In genomic region chr2:200700856-200701255, GRCh38 we compare ENCODE assay signal across 17 cellular contexts.
DNase-seq lines count a peak whose midpoint lies in the region; ATAC-seq and TF ChIP-seq lines count a peak whose summit lies in the region.
"Had no signal": no experiment of that assay in that cellular context is flagged by ENCODE, and none has a peak within 500 bp of the region (broad histone marks: within the 10 kb centered on the region; RNA-seq: fewer than 3 reads in every experiment).

No MANE protein-coding gene starts in this region.

- H3K9me3 ChIP-seq in BLaER1, result no peaks in the 10 kb centered on the region
- H3K9me3 ChIP-seq in SK-N-MC (ENCODE audit: low read depth, low read length), result no peaks in the 10 kb centered on the region
- H3K9me3 ChIP-seq in esophagus muscularis mucosa, result no peaks in the 10 kb centered on the region
- H3K9me3 ChIP-seq: BLaER1 treated with 17β-estradiol and CSF1 and Interleukin-3, amounts not matched to agents 10 nM and 100 nM had no signal

- H3K4me1 Mint-ChIP-seq in stimulated activated effector memory CD8-positive, alpha-beta T cell treated with anti-CD3 and anti-CD28 coated beads, Interleukin-12 subunit alpha, Interleukin-12 subunit beta, amount 100 ng/mL, for 72 hours, result peaks cover 33% of the 10 kb centered on the region

- H3K27me3 ChIP-seq in BLaER1 (no peaks in the 10 kb centered on the region), esophagus muscularis mucosa (peaks cover 0 to 4% (median 0%) of the 10 kb centered on the region in 4 donors)
- H3K27me3 ChIP-seq: BLaER1 treated with 17β-estradiol and CSF1 and Interleukin-3, amounts not matched to agents 10 nM and 100 nM had no signal

- ATAC-seq in left colon, result no peak
- no peak for ATAC-seq in stimulated activated effector memory CD8-positive, alpha-beta T cell treated with anti-CD3 and anti-CD28 coated beads, Interleukin-12 subunit alpha, Interleukin-12 subunit beta, amount 100 ng/mL, for 72 hours

- H3K4me3 Mint-ChIP-seq in stimulated activated effector memory CD8-positive, alpha-beta T cell treated with anti-CD3 and anti-CD28 coated beads, Interleukin-12 subunit alpha, Interleukin-12 subunit beta, amount 100 ng/mL, for 72 hours, result no peak overlapping the region
- H3K4me3 Mint-ChIP-seq: B cell; CD14-positive monocyte; CD4-positive, alpha-beta T cell; CD8-positive, alpha-beta memory T cell had no signal

- no peak overlapping the region for H3K27ac Mint-ChIP-seq in stimulated activated effector memory CD8-positive, alpha-beta T cell treated with anti-CD3 and anti-CD28 coated beads, Interleukin-12 subunit alpha, Interleukin-12 subunit beta, amount 100 ng/mL, for 72 hours
- H3K27ac Mint-ChIP-seq: B cell; CD14-positive monocyte; CD4-positive, alpha-beta T cell; CD8-positive, alpha-beta memory T cell had no signal

- H3K27ac ChIP-seq in 22Rv1, result peak overlapping the region; percentile 37; the same call in 1 of the 2 replicates
- H3K27ac ChIP-seq in BLaER1, result no peak overlapping the region
- H3K27ac ChIP-seq in SK-N-MC, result peak overlapping the region; percentile 77
- no peak overlapping the region for H3K27ac ChIP-seq in esophagus muscularis mucosa (replicated peaks in 1 of 4)

- H3K36me3 Mint-ChIP-seq in stimulated activated effector memory CD8-positive, alpha-beta T cell treated with anti-CD3 and anti-CD28 coated beads, Interleukin-12 subunit alpha, Interleukin-12 subunit beta, amount 100 ng/mL, for 72 hours, result no peaks in the 10 kb centered on the region
- H3K36me3 Mint-ChIP-seq: CD14-positive monocyte; CD8-positive, alpha-beta memory T cell had no signal

- no peaks in the 10 kb centered on the region for H3K9me3 Mint-ChIP-seq in stimulated activated effector memory CD8-positive, alpha-beta T cell treated with anti-CD3 and anti-CD28 coated beads, Interleukin-12 subunit alpha, Interleukin-12 subunit beta, amount 100 ng/mL, for 72 hours
- H3K9me3 Mint-ChIP-seq: CD14-positive monocyte; CD4-positive, alpha-beta T cell; CD8-positive, alpha-beta memory T cell had no signal

- H3K4me3 ChIP-seq in BLaER1, result no peak overlapping the region
- H3K4me3 ChIP-seq in SK-N-MC, result peak overlapping the region; percentile 18; the same call in 1 of the 2 replicates
- H3K4me3 ChIP-seq in esophagus muscularis mucosa, result no peak overlapping the region
- H3K4me3 ChIP-seq: BLaER1 treated with 17β-estradiol and CSF1 and Interleukin-3, amounts not matched to agents 10 nM and 100 nM had no signal

- peaks cover 98% of the 10 kb centered on the region for H3K4me1 ChIP-seq in BLaER1
- H3K4me1 ChIP-seq in esophagus muscularis mucosa, result no peaks in the 10 kb centered on the region

- H4K20me1 ChIP-seq in BLaER1, result peaks cover 20% of the 10 kb centered on the region; the same call in 1 of the 2 replicates
- H4K20me1 ChIP-seq: BLaER1 treated with 17β-estradiol and CSF1 and Interleukin-3, amounts not matched to agents 10 nM and 100 nM had no signal

- H3K9ac ChIP-seq in BLaER1, result no peak overlapping the region
- H3K9ac ChIP-seq in SK-N-MC (ENCODE audit: insufficient read length), result no peak overlapping the region
- H3K9ac ChIP-seq: BLaER1 treated with 17β-estradiol and CSF1 and Interleukin-3, amounts not matched to agents 10 nM and 100 nM had no signal

- no peak for TF ChIP-seq POLR2A in esophagus muscularis mucosa (IDR thresholded peaks at IDR 0.05; ENCODE audit: low read depth)

- no peak for TF ChIP-seq CTCF in 22Rv1 (IDR thresholded peaks at IDR 0.05)
- no peak for TF ChIP-seq CTCF in esophagus muscularis mucosa (IDR thresholded peaks at IDR 0.05)

- 79% methylated on average over 2 of the region's 2 CpGs for WGBS in esophagus muscularis mucosa

- H3K36me3 ChIP-seq in BLaER1 (no peaks in the 10 kb centered on the region), SK-N-MC (ENCODE audit: insufficient read depth, low read length) (no peaks in the 10 kb centered on the region), esophagus muscularis mucosa (no peaks in the 10 kb centered on the region)

- peak overlapping the region; percentile 96; the same call in 1 of the 2 replicates for H3K4me2 ChIP-seq in BLaER1

- DNase-seq in SK-N-MC (ENCODE audit: low read depth, low spot score) (no peak), esophagus muscularis mucosa (ENCODE audit: extremely low spot score) (peak; percentile 47), medulla oblongata (ENCODE audit: extremely low spot score) (no peak), left colon (no peak), LoVo (ENCODE audit: low spot score) (no peak)
- DNase-seq in stimulated activated effector memory CD8-positive, alpha-beta T cell treated with anti-CD3 and anti-CD28 coated beads, Interleukin-12 subunit alpha, Interleukin-12 subunit beta, amount 100 ng/mL, for 72 hours (ENCODE audit: low spot score in 2 of 2), result no peak
- DNase-seq: CD4-positive, alpha-beta T cell; CD8-positive, alpha-beta memory T cell; DMS153; DND-41; H7; HCEC 1CT had no signal

- no peak for TF ChIP-seq EP300 in esophagus muscularis mucosa (IDR thresholded peaks at IDR 0.05)

- intact Hi-C loops in esophagus muscularis mucosa (cut with DNase I), result loop anchor here (2.0 to 10.0 kb wide), 2 partner anchors 124 to 726 kb away; no protein-coding TSS in a partner anchor
- intact Hi-C loops in left colon (cut with DNase I, micrococcal nuclease), result loop anchor here in 1 of 2 donors (5.0 to 10.0 kb wide), 2 partner anchors 124 to 716 kb away; no protein-coding TSS in a partner anchor

Comparison
In these comparisons a context has a peak if more than half of its experiments do, and no peak if none do; other contexts are left out.
1. H3K27ac ChIP-seq: peak in 22Rv1 (single experiment) and SK-N-MC (single experiment); none in BLaER1 (single experiment) and esophagus muscularis mucosa (0 of 4).